Comparison of ENCODE assay signal across 2 cellular contexts in genomic region chr19:51680474-51680873, GRCh38.
TF ChIP-seq lines count a peak whose summit lies in the region.

No MANE protein-coding gene starts in this region.

TF ChIP-seq in HepG2, 621 proteins besides CTCF, POLR2A, EP300 and RAD21:
- TF ChIP-seq ZNF790 (CRISPR knock-in tag; IDR thresholded peaks at IDR 0.05; ENCODE audit: borderline replicate concordance) (no peak), CEBPB (IDR thresholded peaks at IDR 0.05; ENCODE audit: borderline replicate concordance, low read depth, low read length) (0 out of 2 replicates have a peak, but pooled peaks have one; percentile 26), PITX1 (CRISPR knock-in tag; IDR thresholded peaks at IDR 0.05) (no peak), ZBTB7A (CRISPR knock-in tag; IDR thresholded peaks at IDR 0.05) (no peak), KLF9 (CRISPR knock-in tag; IDR thresholded peaks at IDR 0.05; ENCODE audit: low read depth) (no peak)

TF ChIP-seq in H1, 55 proteins besides CTCF, POLR2A, EP300 and RAD21:
- TF ChIP-seq ASH2L (IDR thresholded peaks at IDR 0.05; ENCODE audit: low read length) (no peak), SP4 (IDR thresholded peaks at IDR 0.05; ENCODE audit: low read length) (no peak), CEBPB (IDR thresholded peaks at IDR 0.05; ENCODE audit: low read depth, low read length) (peak; percentile 33; the same call in 1 of the 2 replicates)
